8 cellular contexts compared by ENCODE assay signal in the genomic region with DNA sequence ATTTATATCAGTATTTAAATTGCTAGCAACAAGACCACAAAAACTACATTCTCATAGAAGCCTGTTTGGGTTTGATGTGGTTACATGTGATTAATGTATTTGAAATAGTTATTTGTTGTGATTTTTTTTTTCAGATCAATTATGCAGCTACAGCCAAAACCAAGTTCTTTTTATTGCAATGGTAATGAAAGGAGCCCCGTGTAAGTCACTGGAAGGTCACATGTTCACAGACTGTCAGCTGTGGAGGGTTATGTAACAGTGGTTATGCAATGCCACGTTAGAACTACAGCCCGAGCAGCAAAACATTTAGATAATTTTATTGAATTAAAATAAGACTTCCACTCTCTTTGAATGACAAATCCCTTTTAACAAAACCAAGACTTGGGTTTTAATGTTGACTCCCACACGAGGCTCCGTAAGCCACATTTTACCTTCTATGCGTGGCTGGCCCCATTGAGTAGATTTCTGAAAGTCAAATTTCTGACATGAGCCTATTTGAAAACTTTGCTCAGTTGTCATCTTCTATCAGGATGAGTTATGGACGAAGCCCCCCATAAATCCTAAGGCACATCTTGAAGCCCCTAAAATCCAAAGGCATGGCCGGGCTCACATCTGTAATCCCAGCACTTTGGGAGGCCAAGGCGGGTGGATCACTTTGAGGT. TPM values are rescaled to one million over a fixed set of nuclear protein-coding genes. Genes with fewer than 3 reads are reported as not detected.
DNase-seq lines count a peak whose midpoint lies in the region; ATAC-seq and TF ChIP-seq lines count a peak whose summit lies in the region.

No MANE protein-coding gene starts in this region.

- H3K4me1 ChIP-seq in GM23338 (ENCODE audit: insufficient read depth) (peaks cover 6% of the 10 kb centered on the region; the same call in 1 of the 2 replicates), psoas muscle (peaks cover 45% of the 10 kb centered on the region)

- no peaks in the 10 kb centered on the region for H3K79me2 ChIP-seq in GM23338 (replicated peaks; ENCODE audit: insufficient read depth)

- H3K27ac ChIP-seq in GM23338 (ENCODE audit: low read depth) (no peak overlapping the region), psoas muscle (peak overlapping the region; percentile 83)

- H3K4me3 ChIP-seq in GM23338 (no peak overlapping the region), fibroblast of the aortic adventitia (ENCODE audit: low read depth, low read length) (no peak overlapping the region), psoas muscle (no peak overlapping the region)

- no peaks in the 10 kb centered on the region for H3K9me2 ChIP-seq in GM23338 (ENCODE audit: insufficient read depth)

- H3K27me3 ChIP-seq in GM23338 (ENCODE audit: insufficient read depth), result no peaks in the 10 kb centered on the region
- no peaks in the 10 kb centered on the region for H3K27me3 ChIP-seq in psoas muscle (ENCODE audit: insufficient read depth in 3 of 3, low read length in 2 of 3)

- 38 to 51% (median 41%) methylated on average over 9 of the region's 9 CpGs for WGBS in psoas muscle, 3 donors

- ATAC-seq in GM23338, result no peak
- ATAC-seq in psoas muscle, result peak; percentile 79 to 87 (median 82)
- ATAC-seq in GM19351 (IDR thresholded peaks at IDR 0.05; ENCODE audit: unreplicated experiment), result no peak

- H4K20me1 ChIP-seq in GM23338 (replicated peaks; ENCODE audit: insufficient read depth), result no peaks in the 10 kb centered on the region; the same call in 1 of the 2 replicates

- peaks cover 42% of the 10 kb centered on the region for H3K36me3 Mint-ChIP-seq in GM23338 (ENCODE audit: low read depth)
- H3K36me3 Mint-ChIP-seq in activated CD4-positive, alpha-beta memory T cell treated with anti-CD3 and anti-CD28 coated beads, Interleukin-2, amount 10 ng/mL, durations not matched to agents 7 days and 5 days (ENCODE audit: low read depth), result peaks cover 34% of the 10 kb centered on the region

- TF ChIP-seq CTCF in GM23338 (conservative IDR thresholded peaks at IDR 0.05; ENCODE audit: low read depth in 2 of 2) (no peak), fibroblast of the aortic adventitia (IDR thresholded peaks at IDR 0.05; ENCODE audit: insufficient read depth, low read length) (no peak), psoas muscle (IDR thresholded peaks at IDR 0.05) (no peak)

- H3K27ac Mint-ChIP-seq in GM23338, result 0 out of 2 replicates have a peak overlapping the region, but pooled peaks have one; percentile 46
- peak overlapping the region; percentile 61 for H3K27ac Mint-ChIP-seq in activated CD4-positive, alpha-beta memory T cell treated with anti-CD3 and anti-CD28 coated beads, Interleukin-2, amount 10 ng/mL, durations not matched to agents 7 days and 5 days

- no peak overlapping the region for H3K4me2 ChIP-seq in GM23338

- intact Hi-C loops in psoas muscle (cut with DNase I), result loop anchor here (5.0 kb wide), 4 partner anchors 33 to 113 kb away; no protein-coding TSS in a partner anchor

- CTCF ChIA-PET in activated CD4-positive, alpha-beta memory T cell treated with anti-CD3 and anti-CD28 coated beads, Interleukin-2, amount 10 ng/mL, durations not matched to agents 7 days and 5 days (lab: Charles Lee), result interaction anchor here (0.6 to 1.3 kb wide), 3 partner anchors 10 to 42 kb away, joined by 3 to 7 read pairs (median 3); partner anchors contain the start of gene SEC14L1

- peaks cover 23% of the 10 kb centered on the region for H3K4me1 Mint-ChIP-seq in GM23338
- peaks cover 20% of the 10 kb centered on the region for H3K4me1 Mint-ChIP-seq in activated CD4-positive, alpha-beta memory T cell treated with anti-CD3 and anti-CD28 coated beads, Interleukin-2, amount 10 ng/mL, durations not matched to agents 7 days and 5 days

- H3K36me3 ChIP-seq in GM23338 (ENCODE audit: insufficient read depth) (no peaks in the 10 kb centered on the region; the same call in 1 of the 2 replicates), psoas muscle (ENCODE audit: insufficient read depth in 1 of 2, low read depth in 1 of 2) (peaks cover 0 to 21% of the 10 kb centered on the region in 2 donors)

- H3K9me3 ChIP-seq in psoas muscle, result no peaks in the 10 kb centered on the region

- H3K27me3 Mint-ChIP-seq in GM23338 (ENCODE audit: insufficient read depth, low read depth, poor library complexity), result peaks cover 9% of the 10 kb centered on the region
- H3K27me3 Mint-ChIP-seq in activated CD4-positive, alpha-beta memory T cell treated with anti-CD3 and anti-CD28 coated beads, Interleukin-2, amount 10 ng/mL, durations not matched to agents 7 days and 5 days, result no peaks in the 10 kb centered on the region

- H2AFZ ChIP-seq in GM23338, result no peak overlapping the region

- POLR2A ChIA-PET in activated CD4-positive, alpha-beta memory T cell treated with anti-CD3 and anti-CD28 coated beads, Interleukin-2, amount 10 ng/mL, durations not matched to agents 7 days and 5 days (lab: Charles Lee), result no interaction called here

- no peaks in the 10 kb centered on the region for H3F3A ChIP-seq in GM23338 (replicated peaks; ENCODE audit: low read depth)

- no peaks in the 10 kb centered on the region for H3K9me3 Mint-ChIP-seq in GM23338
- H3K9me3 Mint-ChIP-seq in activated CD4-positive, alpha-beta memory T cell treated with anti-CD3 and anti-CD28 coated beads, Interleukin-2, amount 10 ng/mL, durations not matched to agents 7 days and 5 days, result no peaks in the 10 kb centered on the region

- no peak overlapping the region for H3K4me3 Mint-ChIP-seq in GM23338
- no peak overlapping the region for H3K4me3 Mint-ChIP-seq in activated CD4-positive, alpha-beta memory T cell treated with anti-CD3 and anti-CD28 coated beads, Interleukin-2, amount 10 ng/mL, durations not matched to agents 7 days and 5 days

- DNase-seq in GM23338 (ENCODE audit: low spot score) (no peak), fibroblast of the aortic adventitia (ENCODE audit: low read depth) (peak; percentile 90), psoas muscle (no peak), SHP77 treated with DMSO at 0.1 percent for 48 hours (lab: John Stamatoyannopoulos, UW) (no peak), RKO (ENCODE audit: low spot score) (no peak), NCI-H510A treated with DMSO at 0.1 percent for 48 hours (lab: John Stamatoyannopoulos, UW) (no peak)
- no peak for DNase-seq in activated CD4-positive, alpha-beta memory T cell treated with anti-CD3 and anti-CD28 coated beads, Interleukin-2, amount 10 ng/mL, durations not matched to agents 7 days and 5 days

TF ChIP-seq in GM23338, 12 proteins besides CTCF, POLR2A, EP300 and RAD21:
- TF ChIP-seq EZH2 (IDR thresholded peaks at IDR 0.05; ENCODE audit: low read depth, unreplicated experiment), result no peak
- TF ChIP-seq ZNF331 (CRISPR knock-in tag; IDR thresholded peaks at IDR 0.05; ENCODE audit: low read depth), result no peak
- TF ChIP-seq CREB1 (CRISPR knock-in tag; IDR thresholded peaks at IDR 0.05; ENCODE audit: low read depth), result no peak

RNA-seq across cellular contexts. Expression of gene SEC14L1, which starts 41.8 kb away (rescaled TPM):
- 54.8 and 81.8 TPM in 2 replicates for total RNA-seq in GM23338 (2014; rRNA removed; shearing (Covaris generic))
- 26.8 and 32.3 TPM in 2 replicates for polyA plus RNA-seq in GM23338 (2016; fragmentation: Nextera tagmentation; extraction: Ambion mirVana)
- 10 to 100 TPM; 77.2 to 82.2 TPM for total RNA-seq in activated CD4-positive, alpha-beta memory T cell treated with anti-CD3 and anti-CD28 coated beads, Interleukin-2, amount 10 ng/mL, durations not matched to agents 7 days and 5 days
- total RNA-seq in fibroblast of the aortic adventitia (ENCODE audit: low replicate concordance), result 34.3 and 149 TPM in 2 replicates
- 10 to 100 TPM; 68.7 to 98.9 (median 73.0) TPM for total RNA-seq in psoas muscle
- 10 to 100 TPM; 38.6 to 84.2 (median 43.2) TPM for polyA plus RNA-seq in psoas muscle

Comparison
In these comparisons a context has a peak if more than half of its experiments do, and no peak if none do; other contexts are left out.
1. ATAC-seq: peak in psoas muscle (4 of 4); none in GM23338 (single experiment) and GM19351 (single experiment).